8 cellular contexts compared by ENCODE assay signal in the genomic region with DNA sequence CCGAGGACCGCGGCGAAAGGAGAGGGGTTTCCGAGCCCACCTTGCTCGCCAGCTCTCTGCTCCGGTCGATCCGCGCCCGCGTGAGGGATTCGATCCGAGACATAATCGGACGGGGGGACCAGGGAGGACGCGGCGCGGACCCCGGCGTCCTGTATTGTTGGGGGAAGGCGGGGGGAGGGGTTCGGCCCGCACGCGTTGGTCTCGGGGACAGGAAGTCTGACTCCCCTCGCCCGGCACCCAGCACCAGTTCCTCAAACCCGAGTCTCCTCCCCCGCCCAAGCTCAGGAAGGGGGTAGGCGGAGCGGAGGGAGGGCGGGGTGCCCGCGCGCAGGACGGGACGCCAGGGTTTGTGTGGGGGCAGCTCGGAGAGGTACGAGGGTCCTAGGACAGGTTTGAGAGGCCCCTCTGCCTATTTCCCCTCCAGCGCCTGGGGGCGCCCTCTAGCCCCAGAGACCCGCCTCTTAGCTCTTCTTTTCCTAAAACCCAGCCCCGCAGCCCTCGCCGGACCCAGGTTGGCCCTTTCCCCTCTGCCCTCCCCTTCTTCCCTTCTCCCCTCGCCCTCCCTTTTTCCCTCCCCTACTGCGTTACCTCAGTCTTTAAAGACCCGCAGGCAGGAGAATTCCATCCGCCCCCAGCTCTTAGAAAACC. TPM values are rescaled to one million over a fixed set of nuclear protein-coding genes. Genes with fewer than 3 reads are reported as not detected.
DNase-seq lines count a peak whose midpoint lies in the region; TF ChIP-seq lines count a peak whose summit lies in the region.

A gene (minus strand): TSS at position 223 of the 648 bp plus-strand sequence. CDS start 120 bp downstream, at position 103.

- TF ChIP-seq POLR2A in breast epithelium (IDR thresholded peaks at IDR 0.05), result peak; percentile 48

- peaks cover 36% of the 10 kb centered on the region for H3K4me1 ChIP-seq in HEK293 (ENCODE audit: control insufficient read depth, insufficient read depth, low read length)
- H3K4me1 ChIP-seq in breast epithelium, result peaks cover 20 to 36% of the 10 kb centered on the region in 2 donors

- intact Hi-C loops in breast epithelium (cut with DNase I; ENCODE audit: low total_unique reads), result no loop called here

- DNase-seq in Daoy (ENCODE audit: low read depth), result peak; percentile 87
- peak; percentile 79 to 84 for DNase-seq in NCI-H2081 (lab: John Stamatoyannopoulos, UW)
- peak; percentile 92 for DNase-seq in WERI-Rb-1
- peak; percentile 66 to 68 for DNase-seq in breast epithelium (ENCODE audit: low spot score in 2 of 2)
- DNase-seq in iris pigment epithelial cell (ENCODE audit: low read depth), result peak; percentile 50
- peak; percentile 68 to 83 for DNase-seq in stimulated activated CD4-positive, alpha-beta T cell treated with anti-CD3 and anti-CD28 coated beads, Interleukin-12 subunit alpha, Interleukin-12 subunit beta, amount 100 ng/mL, for 24 hours (ENCODE audit: low read depth in 2 of 2)
- DNase-seq in epidermal melanocyte (ENCODE audit: insufficient read length, low spot score), result no peak

- TF ChIP-seq CTCF in HEK293 (tag by site-specific recombination; IDR thresholded peaks at IDR 0.05) (peak; percentile 68; the same call in 1 of the 2 replicates), WERI-Rb-1 (IDR thresholded peaks at IDR 0.05; ENCODE audit: low read depth, low read length) (peak; percentile 75), breast epithelium (IDR thresholded peaks at IDR 0.05) (no peak)

- H3K9me3 ChIP-seq in HEK293 (ENCODE audit: control insufficient read depth, insufficient read depth, low read depth, low read length) (no peaks in the 10 kb centered on the region), WERI-Rb-1 (ENCODE audit: severe bottlenecking) (no peaks in the 10 kb centered on the region), breast epithelium (no peaks in the 10 kb centered on the region)

- H3K4me3 ChIP-seq in HEK293 (ENCODE audit: low read depth, low read length), result peak within 1 kb of the TSS; percentile 91
- H3K4me3 ChIP-seq in WERI-Rb-1 (ENCODE audit: low read depth, low read length), result peak within 1 kb of the TSS; percentile 86
- H3K4me3 ChIP-seq in breast epithelium, result peak within 1 kb of the TSS; percentile 87 to 98 (median 95)

- H3K36me3 ChIP-seq in HEK293 (ENCODE audit: control insufficient read depth in 2 of 2, insufficient read depth in 1 of 2, low read length in 2 of 2), result peaks cover 0 to 4% of the 10 kb centered on the region in 2 experiments; a peak in 2 of 3 replicates
- H3K36me3 ChIP-seq in WERI-Rb-1, result peaks cover 12% of the 10 kb centered on the region
- no peaks in the 10 kb centered on the region for H3K36me3 ChIP-seq in breast epithelium

- peak within 1 kb of the TSS; percentile 97 for H3K27ac ChIP-seq in HEK293 (ENCODE audit: extremely low read depth, low read depth, low read length)
- peak within 1 kb of the TSS; percentile 97 for H3K27ac ChIP-seq in WERI-Rb-1
- H3K27ac ChIP-seq in breast epithelium, result peak within 1 kb of the TSS; percentile 96 to 99

- POLR2A ChIA-PET in HEK293 (lab: Yijun Ruan, JAX), result interaction anchor here (0.5 to 4.4 kb wide), 14 partner anchors 11 to 152 kb away, joined by 3 to 28 read pairs (median 4); a partner anchor contains a TSS

- H3K27me3 ChIP-seq in WERI-Rb-1 (ENCODE audit: insufficient read depth, low read depth, severe bottlenecking), result no peaks in the 10 kb centered on the region
- no peaks in the 10 kb centered on the region for H3K27me3 ChIP-seq in breast epithelium

- CTCF ChIA-PET in HEK293 (lab: Yijun Ruan, JAX), result interaction anchor here (0.6 to 4.7 kb wide), 14 partner anchors 10 to 415 kb away, joined by 3 to 45 read pairs (median 4); a partner anchor contains a TSS

TF ChIP-seq in HEK293, 187 proteins besides CTCF, POLR2A, EP300 and RAD21 (continues in another document):
- TF ChIP-seq BCL11B (tag by site-specific recombination; IDR thresholded peaks at IDR 0.05; ENCODE audit: low read depth) (no peak; the same call in 1 of the 2 replicates), ZNF514 (tag by site-specific recombination; IDR thresholded peaks at IDR 0.05) (no peak), GFI1B (tag by site-specific recombination; IDR thresholded peaks at IDR 0.05) (no peak), GLI2 (tag by site-specific recombination; IDR thresholded peaks at IDR 0.05; ENCODE audit: borderline replicate concordance, low read depth) (no peak), ZBTB20 (tag by site-specific recombination; IDR thresholded peaks at IDR 0.05) (peak; percentile 99), IKZF3 (tag by site-specific recombination; IDR thresholded peaks at IDR 0.05) (peak; percentile 52; the same call in 1 of the 2 replicates), ZFP37 (tag by site-specific recombination; IDR thresholded peaks at IDR 0.05) (no peak), ZNF157 (tag by site-specific recombination; IDR thresholded peaks at IDR 0.05) (no peak), ZNF521 (tag by site-specific recombination; IDR thresholded peaks at IDR 0.05) (no peak)
- TF ChIP-seq, protein P1, sequence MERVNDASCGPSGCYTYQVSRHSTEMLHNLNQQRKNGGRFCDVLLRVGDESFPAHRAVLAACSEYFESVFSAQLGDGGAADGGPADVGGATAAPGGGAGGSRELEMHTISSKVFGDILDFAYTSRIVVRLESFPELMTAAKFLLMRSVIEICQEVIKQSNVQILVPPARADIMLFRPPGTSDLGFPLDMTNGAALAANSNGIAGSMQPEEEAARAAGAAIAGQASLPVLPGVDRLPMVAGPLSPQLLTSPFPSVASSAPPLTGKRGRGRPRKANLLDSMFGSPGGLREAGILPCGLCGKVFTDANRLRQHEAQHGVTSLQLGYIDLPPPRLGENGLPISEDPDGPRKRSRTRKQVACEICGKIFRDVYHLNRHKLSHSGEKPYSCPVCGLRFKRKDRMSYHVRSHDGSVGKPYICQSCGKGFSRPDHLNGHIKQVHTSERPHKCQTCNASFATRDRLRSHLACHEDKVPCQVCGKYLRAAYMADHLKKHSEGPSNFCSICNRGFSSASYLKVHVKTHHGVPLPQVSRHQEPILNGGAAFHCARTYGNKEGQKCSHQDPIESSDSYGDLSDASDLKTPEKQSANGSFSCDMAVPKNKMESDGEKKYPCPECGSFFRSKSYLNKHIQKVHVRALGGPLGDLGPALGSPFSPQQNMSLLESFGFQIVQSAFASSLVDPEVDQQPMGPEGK (tag by site-specific recombination; IDR thresholded peaks at IDR 0.05), result peak; percentile 90
- TF ChIP-seq, protein P2, sequence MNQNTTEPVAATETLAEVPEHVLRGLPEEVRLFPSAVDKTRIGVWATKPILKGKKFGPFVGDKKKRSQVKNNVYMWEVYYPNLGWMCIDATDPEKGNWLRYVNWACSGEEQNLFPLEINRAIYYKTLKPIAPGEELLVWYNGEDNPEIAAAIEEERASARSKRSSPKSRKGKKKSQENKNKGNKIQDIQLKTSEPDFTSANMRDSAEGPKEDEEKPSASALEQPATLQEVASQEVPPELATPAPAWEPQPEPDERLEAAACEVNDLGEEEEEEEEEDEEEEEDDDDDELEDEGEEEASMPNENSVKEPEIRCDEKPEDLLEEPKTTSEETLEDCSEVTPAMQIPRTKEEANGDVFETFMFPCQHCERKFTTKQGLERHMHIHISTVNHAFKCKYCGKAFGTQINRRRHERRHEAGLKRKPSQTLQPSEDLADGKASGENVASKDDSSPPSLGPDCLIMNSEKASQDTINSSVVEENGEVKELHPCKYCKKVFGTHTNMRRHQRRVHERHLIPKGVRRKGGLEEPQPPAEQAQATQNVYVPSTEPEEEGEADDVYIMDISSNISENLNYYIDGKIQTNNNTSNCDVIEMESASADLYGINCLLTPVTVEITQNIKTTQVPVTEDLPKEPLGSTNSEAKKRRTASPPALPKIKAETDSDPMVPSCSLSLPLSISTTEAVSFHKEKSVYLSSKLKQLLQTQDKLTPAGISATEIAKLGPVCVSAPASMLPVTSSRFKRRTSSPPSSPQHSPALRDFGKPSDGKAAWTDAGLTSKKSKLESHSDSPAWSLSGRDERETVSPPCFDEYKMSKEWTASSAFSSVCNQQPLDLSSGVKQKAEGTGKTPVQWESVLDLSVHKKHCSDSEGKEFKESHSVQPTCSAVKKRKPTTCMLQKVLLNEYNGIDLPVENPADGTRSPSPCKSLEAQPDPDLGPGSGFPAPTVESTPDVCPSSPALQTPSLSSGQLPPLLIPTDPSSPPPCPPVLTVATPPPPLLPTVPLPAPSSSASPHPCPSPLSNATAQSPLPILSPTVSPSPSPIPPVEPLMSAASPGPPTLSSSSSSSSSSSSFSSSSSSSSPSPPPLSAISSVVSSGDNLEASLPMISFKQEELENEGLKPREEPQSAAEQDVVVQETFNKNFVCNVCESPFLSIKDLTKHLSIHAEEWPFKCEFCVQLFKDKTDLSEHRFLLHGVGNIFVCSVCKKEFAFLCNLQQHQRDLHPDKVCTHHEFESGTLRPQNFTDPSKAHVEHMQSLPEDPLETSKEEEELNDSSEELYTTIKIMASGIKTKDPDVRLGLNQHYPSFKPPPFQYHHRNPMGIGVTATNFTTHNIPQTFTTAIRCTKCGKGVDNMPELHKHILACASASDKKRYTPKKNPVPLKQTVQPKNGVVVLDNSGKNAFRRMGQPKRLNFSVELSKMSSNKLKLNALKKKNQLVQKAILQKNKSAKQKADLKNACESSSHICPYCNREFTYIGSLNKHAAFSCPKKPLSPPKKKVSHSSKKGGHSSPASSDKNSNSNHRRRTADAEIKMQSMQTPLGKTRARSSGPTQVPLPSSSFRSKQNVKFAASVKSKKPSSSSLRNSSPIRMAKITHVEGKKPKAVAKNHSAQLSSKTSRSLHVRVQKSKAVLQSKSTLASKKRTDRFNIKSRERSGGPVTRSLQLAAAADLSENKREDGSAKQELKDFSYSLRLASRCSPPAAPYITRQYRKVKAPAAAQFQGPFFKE (tag by site-specific recombination; IDR thresholded peaks at IDR 0.05; ENCODE audit: borderline replicate concordance), result no peak
- TF ChIP-seq, protein P3, sequence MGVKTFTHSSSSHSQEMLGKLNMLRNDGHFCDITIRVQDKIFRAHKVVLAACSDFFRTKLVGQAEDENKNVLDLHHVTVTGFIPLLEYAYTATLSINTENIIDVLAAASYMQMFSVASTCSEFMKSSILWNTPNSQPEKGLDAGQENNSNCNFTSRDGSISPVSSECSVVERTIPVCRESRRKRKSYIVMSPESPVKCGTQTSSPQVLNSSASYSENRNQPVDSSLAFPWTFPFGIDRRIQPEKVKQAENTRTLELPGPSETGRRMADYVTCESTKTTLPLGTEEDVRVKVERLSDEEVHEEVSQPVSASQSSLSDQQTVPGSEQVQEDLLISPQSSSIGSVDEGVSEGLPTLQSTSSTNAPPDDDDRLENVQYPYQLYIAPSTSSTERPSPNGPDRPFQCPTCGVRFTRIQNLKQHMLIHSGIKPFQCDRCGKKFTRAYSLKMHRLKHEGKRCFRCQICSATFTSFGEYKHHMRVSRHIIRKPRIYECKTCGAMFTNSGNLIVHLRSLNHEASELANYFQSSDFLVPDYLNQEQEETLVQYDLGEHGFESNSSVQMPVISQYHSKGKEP (tag by site-specific recombination; IDR thresholded peaks at IDR 0.05), result no peak

RNA-seq across cellular contexts. Expression of the gene that starts here (rescaled TPM):
- 66.0 and 67.8 TPM in 2 replicates for total RNA-seq in Daoy (2014; rRNA removed; shearing (Covaris generic))
- 10 to 100 TPM; 81.8 to 93.7 (median 90.4) TPM for total RNA-seq in breast epithelium

Comparison
In these comparisons a context has a peak if more than half of its experiments do, and no peak if none do; other contexts are left out.
1. CTCF ChIP-seq: peak in HEK293 (single experiment) and WERI-Rb-1 (single experiment); none in breast epithelium (0 of 3).
2. Peak in every context shown above with its lines, with median percentiles within 50 percentile points of each other: H3K27ac ChIP-seq and H3K4me3 ChIP-seq.